ENCODE assay signal across 1 cellular context in genomic region chr6:116405663-116406329, GRCh38.
TF ChIP-seq lines count a peak whose summit lies in the region.

No MANE protein-coding gene starts in this region.

TF ChIP-seq in H1, 55 proteins besides CTCF, POLR2A, EP300 and RAD21:
- TF ChIP-seq POU5F1 (IDR thresholded peaks at IDR 0.05; ENCODE audit: low read depth, low read length): no peak
- 0 out of 2 replicates have a peak, but pooled peaks have one; percentile 7 for TF ChIP-seq SIX5 (IDR thresholded peaks at IDR 0.05; ENCODE audit: low read depth, low read length)
- TF ChIP-seq KDM1A (IDR thresholded peaks at IDR 0.05; ENCODE audit: borderline replicate concordance, low read length): no peak
- TF ChIP-seq NRF1 (IDR thresholded peaks at IDR 0.05; ENCODE audit: low read depth, low read length): no peak
- no peak for TF ChIP-seq TBP (IDR thresholded peaks at IDR 0.05; ENCODE audit: low read depth, low read length)
- TF ChIP-seq JUND (IDR thresholded peaks at IDR 0.05; ENCODE audit: low read length): peak; percentile 88
- TF ChIP-seq CBX8 (IDR thresholded peaks at IDR 0.05; ENCODE audit: borderline replicate concordance, low read depth, low read length): no peak
- TF ChIP-seq SP1 (IDR thresholded peaks at IDR 0.05; ENCODE audit: low read depth, low read length): no peak
- TF ChIP-seq SAP30 (IDR thresholded peaks at IDR 0.05; ENCODE audit: insufficient read depth, insufficient replicate concordance, low read length): no peak
- TF ChIP-seq TAF1 (IDR thresholded peaks at IDR 0.05; ENCODE audit: low read depth, low read length): no peak
- no peak for TF ChIP-seq SRF (IDR thresholded peaks at IDR 0.05; ENCODE audit: low read depth, low read length)
- TF ChIP-seq E2F6 (IDR thresholded peaks at IDR 0.05): peak; percentile 79
- TF ChIP-seq CHD7 (IDR thresholded peaks at IDR 0.05; ENCODE audit: insufficient replicate concordance, low read length): no peak
- no peak for TF ChIP-seq RFX5 (IDR thresholded peaks at IDR 0.05; ENCODE audit: borderline replicate concordance, low read depth, low read length)
- no peak for TF ChIP-seq BACH1 (IDR thresholded peaks at IDR 0.05; ENCODE audit: low read length)
- TF ChIP-seq JUN (IDR thresholded peaks at IDR 0.05; ENCODE audit: low read depth, low read length): no peak
- no peak for TF ChIP-seq SIRT6 (IDR thresholded peaks at IDR 0.05; ENCODE audit: low read length)
- no peak for TF ChIP-seq RXRA (IDR thresholded peaks at IDR 0.05; ENCODE audit: insufficient read depth, low read depth, low read length)
